ENCODE assay signal across 12 cellular contexts in genomic region chr2:53312721-53313120, GRCh38.
"Had no signal": no experiment of that assay in that cellular context is flagged by ENCODE, and none has a peak within 500 bp of the region (broad histone marks: within the 10 kb centered on the region; RNA-seq: fewer than 3 reads in every experiment).

No MANE protein-coding gene starts in this region.

- H3K9me3 ChIP-seq: suprapubic skin, upper lobe of right lung had no signal

- H3K27ac ChIP-seq: suprapubic skin, upper lobe of right lung had no signal

- H3K4me3 ChIP-seq: suprapubic skin, upper lobe of right lung had no signal

- DNase-seq: activated CD4-positive, alpha-beta T cell treated with anti-CD3 and anti-CD28 coated beads, Interleukin-2, amount 50 U/mL, for 48 hours; activated CD4-positive, CD25-positive, alpha-beta regulatory T cell treated with anti-CD3 and anti-CD28 coated beads, Interleukin-2, amount 50 U/mL, for 72 hours; activated gamma-delta T cell treated with Interleukin-2 at 50 U/mL for 16 hours; activated T-cell treated with anti-CD3 and anti-CD28 coated beads, Interleukin-2, amount 50 U/mL, for 4 hours; cortex of kidney; effector CD8-positive, alpha-beta T cell; nephron progenitor cell; stimulated activated CD4-positive, alpha-beta T cell treated with anti-CD3 and anti-CD28 coated beads, Interleukin-4, amount 100 ng/mL, for 1 hour; stimulated activated CD8-positive, alpha-beta memory T cell treated with anti-CD3 and anti-CD28 coated beads, Interleukin-4, amount 100 ng/mL, for 48 hours; stimulated activated naive CD8-positive, alpha-beta T cell treated with anti-CD3 and anti-CD28 coated beads, Interleukin-15, Interleukin-2, amounts not matched to agents 100 U/mL and 50 U/mL, for 24 hours; upper lobe of right lung had no signal

- H3K36me3 ChIP-seq: suprapubic skin, upper lobe of right lung had no signal

- H3K27me3 ChIP-seq: suprapubic skin, upper lobe of right lung had no signal

- H3K4me1 ChIP-seq: suprapubic skin, upper lobe of right lung had no signal

- ATAC-seq: activated T-cell treated with anti-CD3 and anti-CD28 coated beads, Interleukin-2, amount 50 U/mL, for 4 hours; stimulated activated naive CD8-positive, alpha-beta T cell treated with anti-CD3 and anti-CD28 coated beads, Interleukin-15, Interleukin-2, amounts not matched to agents 100 U/mL and 50 U/mL, for 24 hours; upper lobe of right lung had no signal
